15 cellular contexts compared by ENCODE assay signal in the genomic region with DNA sequence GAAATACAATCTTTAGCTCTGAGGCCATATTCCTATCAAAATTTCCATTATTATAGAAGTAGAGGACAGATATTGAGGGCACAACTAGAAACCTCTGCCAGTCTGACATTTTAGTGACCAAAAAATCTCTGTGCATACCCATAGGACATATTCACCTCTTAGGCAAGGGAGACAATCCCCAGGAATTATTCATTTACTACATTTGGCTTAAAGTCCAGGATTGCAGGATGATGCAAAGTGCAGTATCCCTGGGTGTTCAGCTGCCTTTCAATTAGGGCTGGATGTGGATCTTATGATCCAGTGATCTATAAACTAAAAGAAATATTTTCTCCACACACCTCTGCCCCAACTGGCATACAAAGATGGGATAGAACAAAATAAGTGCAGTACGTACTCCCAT. TPM values are rescaled to one million over a fixed set of nuclear protein-coding genes. Genes with fewer than 3 reads are reported as not detected.
DNase-seq lines count a peak whose midpoint lies in the region; ATAC-seq and TF ChIP-seq lines count a peak whose summit lies in the region.
"Had no signal": no experiment of that assay in that cellular context is flagged by ENCODE, and none has a peak within 500 bp of the region (broad histone marks: within the 10 kb centered on the region; RNA-seq: fewer than 3 reads in every experiment).

No MANE protein-coding gene starts in this region.

- no peaks in the 10 kb centered on the region for H3K27me3 Mint-ChIP-seq in activated naive CD4-positive, alpha-beta T cell treated with anti-CD3 and anti-CD28 coated beads, Interleukin-2, amount 50 U/mL, for 24 hours
- H3K27me3 Mint-ChIP-seq: CD4-positive, CD25-positive, alpha-beta regulatory T cell had no signal

- no peaks in the 10 kb centered on the region for H3K9me3 Mint-ChIP-seq in activated naive CD4-positive, alpha-beta T cell treated with anti-CD3 and anti-CD28 coated beads, Interleukin-2, amount 50 U/mL, for 24 hours
- H3K9me3 Mint-ChIP-seq: H9 had no signal

- no peak overlapping the region for H3K4me2 ChIP-seq in GM23248 (ENCODE audit: unreplicated experiment)
- H3K4me2 ChIP-seq: KMS-11 had no signal

- ATAC-seq in psoas muscle = no peak
- ATAC-seq in GM21576 (IDR thresholded peaks at IDR 0.05; ENCODE audit: unreplicated experiment) = no peak

- H3K27me3 ChIP-seq in GM23248 (replicated peaks; ENCODE audit: insufficient read depth) (no peaks in the 10 kb centered on the region), psoas muscle (ENCODE audit: insufficient read depth in 3 of 3, low read length in 2 of 3) (no peaks in the 10 kb centered on the region)
- H3K27me3 ChIP-seq: BE2C had no signal

- H3K36me3 ChIP-seq in GM23248 (ENCODE audit: low read depth) (no peaks in the 10 kb centered on the region), psoas muscle (ENCODE audit: insufficient read depth in 1 of 2, low read depth in 1 of 2) (no peaks in the 10 kb centered on the region)
- H3K36me3 ChIP-seq: BE2C had no signal

- H3K9ac ChIP-seq in GM23248 = no peak overlapping the region
- H3K9ac ChIP-seq: KMS-11 had no signal

- 95 to 96% methylated on average over 1 of the region's 1 CpG for WGBS in GM23248 (ENCODE audit: low coverage in 1 of 2, low lambda C conversion rate in 2 of 2, missing lambda C conversion rate in 2 of 2), 2 experiments
- 84 to 94% (median 86%) methylated on average over 1 of the region's 1 CpG for WGBS in psoas muscle, 3 donors

- H3K9me2 ChIP-seq in GM23248 (ENCODE audit: insufficient read depth) = no peaks in the 10 kb centered on the region

- H3K36me3 Mint-ChIP-seq in activated naive CD4-positive, alpha-beta T cell treated with anti-CD3 and anti-CD28 coated beads, Interleukin-2, amount 50 U/mL, for 24 hours = no peaks in the 10 kb centered on the region
- H3K36me3 Mint-ChIP-seq: CD4-positive, CD25-positive, alpha-beta regulatory T cell had no signal

- in situ Hi-C loops in GM23248 (cut with MboI) = no loop called here

- H3K4me3 ChIP-seq in GM23248 (no peak overlapping the region), psoas muscle (no peak overlapping the region)

- no peaks in the 10 kb centered on the region for H3K79me2 ChIP-seq in GM23248 (ENCODE audit: insufficient read depth)

- peaks cover 9% of the 10 kb centered on the region; the same call in 1 of the 2 replicates for H3K4me1 ChIP-seq in GM23248 (ENCODE audit: insufficient read depth)
- H3K4me1 ChIP-seq in psoas muscle = no peaks in the 10 kb centered on the region
- H3K4me1 ChIP-seq: BE2C had no signal

- H3K27ac Mint-ChIP-seq in activated naive CD4-positive, alpha-beta T cell treated with anti-CD3 and anti-CD28 coated beads, Interleukin-2, amount 50 U/mL, for 24 hours = peak overlapping the region; percentile 9
- H3K27ac Mint-ChIP-seq: CD4-positive, CD25-positive, alpha-beta regulatory T cell; H9 had no signal

- no peak overlapping the region for H2AFZ ChIP-seq in GM23248

- H3K27ac ChIP-seq in GM23248 = no peak overlapping the region
- H3K27ac ChIP-seq in psoas muscle = no peak overlapping the region
- H3K27ac ChIP-seq: 22Rv1, KMS-11 had no signal

- no peaks in the 10 kb centered on the region for H3F3A ChIP-seq in GM23248 (ENCODE audit: insufficient read depth)

- H4K20me1 ChIP-seq in GM23248 (ENCODE audit: insufficient read depth) = no peaks in the 10 kb centered on the region

- DNase-seq in activated naive CD4-positive, alpha-beta T cell (lab: John Stamatoyannopoulos, UW) = no peak
- DNase-seq in GM23248 (peak; percentile 75), fibroblast of peridontal ligament (ENCODE audit: extremely low read depth) (peak; percentile 15), psoas muscle (no peak), HT-29 (ENCODE audit: low spot score) (no peak)
- DNase-seq: BE2C; C1 segment of cervical spinal cord; Caco-2; CD4-positive, CD25-positive, alpha-beta regulatory T cell; GDM1; H9 had no signal

- TF ChIP-seq CTCF in psoas muscle (IDR thresholded peaks at IDR 0.05) = no peak

- intact Hi-C loops in psoas muscle (cut with DNase I) = no loop called here

- H3K9me3 ChIP-seq in GM23248 (ENCODE audit: low read depth) (no peaks in the 10 kb centered on the region), psoas muscle (no peaks in the 10 kb centered on the region)
- H3K9me3 ChIP-seq: BE2C had no signal

- no peaks in the 10 kb centered on the region for H3K4me1 Mint-ChIP-seq in activated naive CD4-positive, alpha-beta T cell treated with anti-CD3 and anti-CD28 coated beads, Interleukin-2, amount 50 U/mL, for 24 hours
- H3K4me1 Mint-ChIP-seq: CD4-positive, CD25-positive, alpha-beta regulatory T cell had no signal

- no peak overlapping the region for H3K4me3 Mint-ChIP-seq in activated naive CD4-positive, alpha-beta T cell treated with anti-CD3 and anti-CD28 coated beads, Interleukin-2, amount 50 U/mL, for 24 hours
- H3K4me3 Mint-ChIP-seq: CD4-positive, CD25-positive, alpha-beta regulatory T cell; H9 had no signal

RNA-seq across cellular contexts. Expression of a gene that starts 50.9 kb away (rescaled TPM):
- total RNA-seq in GM23248 (2014; rRNA removed; shearing (Covaris generic)) = 67.9 and 69.3 TPM in 2 replicates
- 50.4 and 50.8 TPM in 2 replicates for polyA plus RNA-seq in GM23248 (2016; fragmentation: Nextera tagmentation; extraction: Ambion mirVana)
- total RNA-seq in psoas muscle = under 1 TPM; 0.08 to 0.53 (median 0.27) TPM
- under 1 TPM; 0.03 to 0.13 (median 0.05) TPM for polyA plus RNA-seq in psoas muscle
- 7.9 and 12.9 TPM in 2 replicates for total RNA-seq in HT-29 (2014; rRNA removed; shearing (Covaris generic))

Comparison
In these comparisons a context has a peak if more than half of its experiments do, and no peak if none do; other contexts are left out.
1. DNase-seq: peak in GM23248 (single experiment) and fibroblast of peridontal ligament (single experiment); none in activated naive CD4-positive, alpha-beta T cell (0 of 4), psoas muscle (0 of 2) and HT-29 (single experiment).